ENCODE assay signal across 19 cellular contexts in genomic region chr9:18721267-18722079, GRCh38.
DNase-seq lines count a peak whose midpoint lies in the region; ATAC-seq and TF ChIP-seq lines count a peak whose summit lies in the region.
"Had no signal": no experiment of that assay in that cellular context is flagged by ENCODE, and none has a peak within 500 bp of the region (broad histone marks: within the 10 kb centered on the region; RNA-seq: fewer than 3 reads in every experiment).

No MANE protein-coding gene starts in this region.

- peak; percentile 25 for ATAC-seq in stimulated activated effector memory CD8-positive, alpha-beta T cell treated with anti-CD3 and anti-CD28 coated beads, Interleukin-12 subunit alpha, Interleukin-12 subunit beta, amount 100 ng/mL, for 72 hours
- no peak for ATAC-seq in activated CD8-positive, alpha-beta T cell treated with anti-CD3 and anti-CD28 coated beads, Interleukin-2, amount 10 ng/mL, durations not matched to agents 7 days and 5 days
- ATAC-seq: activated CD8-positive, alpha-beta T cell treated with anti-CD3 and anti-CD28 coated beads for 36 hours; CD8-positive, alpha-beta T cell; HCT116; Panc1; right cardiac atrium had no signal

- H3K4me1 ChIP-seq in spleen: no peaks in the 10 kb centered on the region

- no peaks in the 10 kb centered on the region for H3K4me1 Mint-ChIP-seq in stimulated activated effector memory CD8-positive, alpha-beta T cell treated with anti-CD3 and anti-CD28 coated beads, Interleukin-12 subunit alpha, Interleukin-12 subunit beta, amount 100 ng/mL, for 72 hours
- H3K4me1 Mint-ChIP-seq in activated CD8-positive, alpha-beta T cell treated with anti-CD3 and anti-CD28 coated beads, Interleukin-2, amount 10 ng/mL, durations not matched to agents 7 days and 5 days (ENCODE audit: low read depth): no peaks in the 10 kb centered on the region

- no peaks in the 10 kb centered on the region for H3K36me3 ChIP-seq in spleen
- H3K36me3 ChIP-seq: adrenal gland, transverse colon had no signal

- H3K27ac ChIP-seq in spleen: no peak overlapping the region
- H3K27ac ChIP-seq: transverse colon, VCaP had no signal

- no peak overlapping the region for H3K4me3 ChIP-seq in spleen
- H3K4me3 ChIP-seq: adrenal gland, transverse colon had no signal

- no peak overlapping the region for H3K4me3 Mint-ChIP-seq in stimulated activated effector memory CD8-positive, alpha-beta T cell treated with anti-CD3 and anti-CD28 coated beads, Interleukin-12 subunit alpha, Interleukin-12 subunit beta, amount 100 ng/mL, for 72 hours
- H3K4me3 Mint-ChIP-seq in activated CD8-positive, alpha-beta T cell treated with anti-CD3 and anti-CD28 coated beads, Interleukin-2, amount 10 ng/mL, durations not matched to agents 7 days and 5 days: no peak overlapping the region
- H3K4me3 Mint-ChIP-seq: activated CD8-positive, alpha-beta T cell treated with anti-CD3 and anti-CD28 coated beads for 36 hours; CD8-positive, alpha-beta T cell had no signal

- POLR2A ChIA-PET in activated CD8-positive, alpha-beta T cell treated with anti-CD3 and anti-CD28 coated beads, Interleukin-2, amount 10 ng/mL, durations not matched to agents 7 days and 5 days (lab: Charles Lee): no interaction called here

- TF ChIP-seq CTCF in spleen (IDR thresholded peaks at IDR 0.05 in 8 of 11, conservative IDR thresholded peaks at IDR 0.05 in 3 of 11): no peak

- no peaks in the 10 kb centered on the region for H3K9me3 Mint-ChIP-seq in stimulated activated effector memory CD8-positive, alpha-beta T cell treated with anti-CD3 and anti-CD28 coated beads, Interleukin-12 subunit alpha, Interleukin-12 subunit beta, amount 100 ng/mL, for 72 hours
- no peaks in the 10 kb centered on the region for H3K9me3 Mint-ChIP-seq in activated CD8-positive, alpha-beta T cell treated with anti-CD3 and anti-CD28 coated beads, Interleukin-2, amount 10 ng/mL, durations not matched to agents 7 days and 5 days (ENCODE audit: insufficient read depth)
- H3K9me3 Mint-ChIP-seq: activated CD8-positive, alpha-beta T cell treated with anti-CD3 and anti-CD28 coated beads for 36 hours; CD8-positive, alpha-beta T cell had no signal

- H3K9me3 ChIP-seq in spleen: no peaks in the 10 kb centered on the region
- H3K9me3 ChIP-seq: adrenal gland, transverse colon had no signal

- no peaks in the 10 kb centered on the region for H3K27me3 ChIP-seq in spleen (replicated peaks in 1 of 7)
- H3K27me3 ChIP-seq: adrenal gland, transverse colon had no signal

- CTCF ChIA-PET in activated CD8-positive, alpha-beta T cell treated with anti-CD3 and anti-CD28 coated beads, Interleukin-2, amount 10 ng/mL, durations not matched to agents 7 days and 5 days (lab: Charles Lee): no interaction called here

- no peak for TF ChIP-seq POLR2A in spleen (IDR thresholded peaks at IDR 0.05)

- H3K27me3 Mint-ChIP-seq in activated CD8-positive, alpha-beta T cell treated with anti-CD3 and anti-CD28 coated beads, Interleukin-2, amount 10 ng/mL, durations not matched to agents 7 days and 5 days (ENCODE audit: low read depth): no peaks in the 10 kb centered on the region

- H3K36me3 Mint-ChIP-seq in stimulated activated effector memory CD8-positive, alpha-beta T cell treated with anti-CD3 and anti-CD28 coated beads, Interleukin-12 subunit alpha, Interleukin-12 subunit beta, amount 100 ng/mL, for 72 hours: no peaks in the 10 kb centered on the region
- no peaks in the 10 kb centered on the region for H3K36me3 Mint-ChIP-seq in activated CD8-positive, alpha-beta T cell treated with anti-CD3 and anti-CD28 coated beads, Interleukin-2, amount 10 ng/mL, durations not matched to agents 7 days and 5 days (ENCODE audit: low read depth)
- H3K36me3 Mint-ChIP-seq: CD8-positive, alpha-beta T cell had no signal

- DNase-seq in NCI-H1417 (lab: John Stamatoyannopoulos, UW): peak; percentile 36 to 80 (median 77)
- no peak for DNase-seq in NCI-H1417 treated with DMSO at 0.1 percent for 48 hours (lab: John Stamatoyannopoulos, UW)
- DNase-seq in NCI-H510A (lab: John Stamatoyannopoulos, UW): peak; percentile 25
- peak; percentile 60 for DNase-seq in kidney glomerular epithelial cell (lab: John Stamatoyannopoulos, UW)
- no peak for DNase-seq in stimulated activated effector memory CD8-positive, alpha-beta T cell treated with anti-CD3 and anti-CD28 coated beads, Interleukin-12 subunit alpha, Interleukin-12 subunit beta, amount 100 ng/mL, for 72 hours (ENCODE audit: low spot score in 2 of 2)
- DNase-seq in activated CD8-positive, alpha-beta T cell treated with anti-CD3 and anti-CD28 coated beads, Interleukin-2, amount 10 ng/mL, durations not matched to agents 7 days and 5 days: no peak
- no peak for DNase-seq in spleen
- no peak for DNase-seq in AML-193 (lab: John Stamatoyannopoulos, UW)
- DNase-seq: activated CD8-positive, alpha-beta T cell treated with anti-CD3 and anti-CD28 coated beads for 36 hours; CD8-positive, alpha-beta T cell; cerebellar nuclear complex; NCI-H446 treated with DMSO at 0.1 percent for 48 hours; stimulated activated CD4-positive, alpha-beta T cell treated with anti-CD3 and anti-CD28 coated beads, Interleukin-2, amount 100 ng/mL, for 48 hours; transverse colon had no signal

- intact Hi-C loops in spleen (cut with DNase I; ENCODE audit: low total_unique reads): no loop called here

- no peak overlapping the region for H3K27ac Mint-ChIP-seq in stimulated activated effector memory CD8-positive, alpha-beta T cell treated with anti-CD3 and anti-CD28 coated beads, Interleukin-12 subunit alpha, Interleukin-12 subunit beta, amount 100 ng/mL, for 72 hours
- no peak overlapping the region for H3K27ac Mint-ChIP-seq in activated CD8-positive, alpha-beta T cell treated with anti-CD3 and anti-CD28 coated beads, Interleukin-2, amount 10 ng/mL, durations not matched to agents 7 days and 5 days
- H3K27ac Mint-ChIP-seq: activated CD8-positive, alpha-beta T cell treated with anti-CD3 and anti-CD28 coated beads for 36 hours; CD8-positive, alpha-beta T cell had no signal

- 86 to 93% (median 91%) methylated on average over 10 of the region's 10 CpGs for whole genome bisulfite sequencing in spleen, 5 donors

Comparison
In these comparisons a context has a peak if more than half of its experiments do, and no peak if none do; other contexts are left out.
1. DNase-seq: peak in NCI-H1417 (3 of 3), NCI-H510A (single experiment) and kidney glomerular epithelial cell (single experiment); none in NCI-H1417 treated with DMSO at 0.1 percent for 48 hours (single experiment), stimulated activated effector memory CD8-positive, alpha-beta T cell treated with anti-CD3 and anti-CD28 coated beads, Interleukin-12 subunit alpha, Interleukin-12 subunit beta, amount 100 ng/mL, for 72 hours (0 of 2), activated CD8-positive, alpha-beta T cell treated with anti-CD3 and anti-CD28 coated beads, Interleukin-2, amount 10 ng/mL, durations not matched to agents 7 days and 5 days (single experiment), spleen (single experiment) and AML-193 (0 of 2).